In genomic region chr2:3494984-3495666, GRCh38 we compare ENCODE assay signal across 15 cellular contexts. TPM values are rescaled to one million over a fixed set of nuclear protein-coding genes. Genes with fewer than 3 reads are reported as not detected.
DNase-seq lines count a peak whose midpoint lies in the region; ATAC-seq and TF ChIP-seq lines count a peak whose summit lies in the region.
"Had no signal": no experiment of that assay in that cellular context is flagged by ENCODE, and none has a peak within 500 bp of the region (broad histone marks: within the 10 kb centered on the region; RNA-seq: fewer than 3 reads in every experiment).

No MANE protein-coding gene starts in this region.

- H3K4me3 ChIP-seq in ACC112 (ENCODE audit: low read depth, low read length) (no peak overlapping the region), AG04450 (ENCODE audit: low read depth, low read length) (no peak overlapping the region), upper lobe of left lung (no peak overlapping the region)
- H3K4me3 ChIP-seq: A549, BLaER1 had no signal

- CTCF ChIA-PET in AG04450 (lab: Charles Lee) = interaction anchor here (1.5 kb wide), 1 partner anchor 32 kb away, joined by 5 read pairs; no protein-coding TSS in a partner anchor

- H3K4me1 ChIP-seq in ACC112 (ENCODE audit: control insufficient read depth, insufficient read depth, low read length, unreplicated experiment) (peaks cover 19% of the 10 kb centered on the region), upper lobe of left lung (peaks cover 0 to 5% (median 2%) of the 10 kb centered on the region in 4 donors)
- H3K4me1 ChIP-seq: A549 had no signal

- H3K27ac ChIP-seq in ACC112 (ENCODE audit: low read depth, low read length) (peak overlapping the region; percentile 22; the same call in 1 of the 2 replicates), AG04450 (ENCODE audit: low read depth, low read length) (peak overlapping the region; percentile 21), upper lobe of left lung (no peak overlapping the region)
- H3K27ac ChIP-seq: A549, BLaER1 had no signal

- WGBS in upper lobe of left lung, 2 donors = 95 to 98% methylated on average over 12 to 13 of the region's 13 CpGs

- H3K27ac Mint-ChIP-seq in nephron progenitor cell = peak overlapping the region; percentile 54
- no peak overlapping the region for H3K27ac Mint-ChIP-seq in natural killer cell treated with Interleukin-12 subunit alpha and Interleukin-12 subunit beta and Interleukin-15 and Interleukin-18, amount 100 ng/mL, for 72 hours
- H3K27ac Mint-ChIP-seq: CD8-positive, alpha-beta memory T cell had no signal

- POLR2A ChIA-PET in AG04450 (lab: Yijun Ruan, JAX) = interaction anchor here (0.6 kb wide), 1 partner anchor 24 kb away, joined by 3 read pairs; the partner anchor contains the start of gene ADI1

- no peak for TF ChIP-seq CTCF in AG04450 (IDR thresholded peaks at IDR 0.05; ENCODE audit: low read depth, low read length)
- TF ChIP-seq CTCF in nephron progenitor cell (IDR thresholded peaks at IDR 0.05) = no peak
- no peak for TF ChIP-seq CTCF in upper lobe of left lung (IDR thresholded peaks at IDR 0.05)

- H3K27me3 Mint-ChIP-seq in nephron progenitor cell (ENCODE audit: low read depth, poor library complexity) = peaks cover 4% of the 10 kb centered on the region
- no peaks in the 10 kb centered on the region for H3K27me3 Mint-ChIP-seq in natural killer cell treated with Interleukin-12 subunit alpha and Interleukin-12 subunit beta and Interleukin-15 and Interleukin-18, amount 100 ng/mL, for 72 hours
- H3K27me3 Mint-ChIP-seq: CD8-positive, alpha-beta memory T cell had no signal

- H3K4me3 Mint-ChIP-seq in nephron progenitor cell = no peak overlapping the region
- H3K4me3 Mint-ChIP-seq in natural killer cell treated with Interleukin-12 subunit alpha and Interleukin-12 subunit beta and Interleukin-15 and Interleukin-18, amount 100 ng/mL, for 72 hours = no peak overlapping the region
- H3K4me3 Mint-ChIP-seq: CD8-positive, alpha-beta memory T cell had no signal

- DNase-seq in AG04450 (ENCODE audit: low read depth, low spot score) = no peak
- peak; percentile 23 for DNase-seq in ecto neural progenitor cell (ENCODE audit: low spot score)
- no peak for DNase-seq in nephron progenitor cell
- no peak for DNase-seq in upper lobe of left lung
- DNase-seq in cerebellar nuclear complex (lab: John Stamatoyannopoulos, UW) = no peak
- no peak for DNase-seq in natural killer cell treated with Interleukin-12 subunit alpha and Interleukin-12 subunit beta and Interleukin-15 and Interleukin-18, amount 100 ng/mL, for 72 hours (ENCODE audit: low spot score)
- DNase-seq: AML-193; CD8-positive, alpha-beta memory T cell; DMS53; GF-D8 had no signal

- no peak for TF ChIP-seq POLR2A in upper lobe of left lung (IDR thresholded peaks at IDR 0.05)

- peaks cover 29% of the 10 kb centered on the region for H3K36me3 Mint-ChIP-seq in nephron progenitor cell (ENCODE audit: low read depth)
- H3K36me3 Mint-ChIP-seq in natural killer cell treated with Interleukin-12 subunit alpha and Interleukin-12 subunit beta and Interleukin-15 and Interleukin-18, amount 100 ng/mL, for 72 hours = no peaks in the 10 kb centered on the region

- no peaks in the 10 kb centered on the region for H3K9me3 Mint-ChIP-seq in nephron progenitor cell
- H3K9me3 Mint-ChIP-seq in natural killer cell treated with Interleukin-12 subunit alpha and Interleukin-12 subunit beta and Interleukin-15 and Interleukin-18, amount 100 ng/mL, for 72 hours = no peaks in the 10 kb centered on the region
- H3K9me3 Mint-ChIP-seq: CD8-positive, alpha-beta memory T cell had no signal

- H3K4me1 Mint-ChIP-seq in nephron progenitor cell = peaks cover 37% of the 10 kb centered on the region
- H3K4me1 Mint-ChIP-seq in natural killer cell treated with Interleukin-12 subunit alpha and Interleukin-12 subunit beta and Interleukin-15 and Interleukin-18, amount 100 ng/mL, for 72 hours (ENCODE audit: low read depth in 2 of 2) = peaks cover 13 to 15% of the 10 kb centered on the region in 2 donors
- H3K4me1 Mint-ChIP-seq: CD8-positive, alpha-beta memory T cell had no signal

- H3K79me2 ChIP-seq in ACC112 (ENCODE audit: control insufficient read depth, insufficient read depth, low read length, unreplicated experiment) = no peaks in the 10 kb centered on the region

- ATAC-seq in upper lobe of left lung (ENCODE audit: low FRiP score in 2 of 2) (no peak), HG03196 (IDR thresholded peaks at IDR 0.05; ENCODE audit: unreplicated experiment) (no peak)
- ATAC-seq in natural killer cell treated with Interleukin-12 subunit alpha and Interleukin-12 subunit beta and Interleukin-15 and Interleukin-18, amount 100 ng/mL, for 72 hours = no peak
- ATAC-seq: A549, HCT116 had no signal

- peaks cover 18% of the 10 kb centered on the region for H3K36me3 ChIP-seq in ACC112 (ENCODE audit: insufficient read depth, low read length)
- peaks cover 23 to 49% (median 36%) of the 10 kb centered on the region in 4 donors for H3K36me3 ChIP-seq in upper lobe of left lung

- no peak overlapping the region for H2AFZ ChIP-seq in ACC112 (ENCODE audit: low read length, unreplicated experiment)

- H3K27me3 ChIP-seq in ACC112 (ENCODE audit: insufficient read depth, low read length) (no peaks in the 10 kb centered on the region), AG04450 (ENCODE audit: control insufficient read depth, insufficient read depth, low read length) (no peaks in the 10 kb centered on the region), upper lobe of left lung (no peaks in the 10 kb centered on the region)
- H3K27me3 ChIP-seq: BLaER1 had no signal

- H3K9me3 ChIP-seq in AG04450 (ENCODE audit: control insufficient read depth, insufficient read depth, low read length) (peaks cover 3% of the 10 kb centered on the region; the same call in 1 of the 2 replicates), upper lobe of left lung (no peaks in the 10 kb centered on the region)
- H3K9me3 ChIP-seq: A549, BLaER1 had no signal

- TF ChIP-seq EP300 in upper lobe of left lung (IDR thresholded peaks at IDR 0.05) = no peak

RNA-seq across cellular contexts. Expression of gene ADI1, which starts 24.2 kb away (rescaled TPM):
- polyA plus RNA-seq in AG04450 (2011; rRNA removed) = 66.3 and 71.4 TPM in 2 replicates
- 27.2 and 28.8 TPM in 2 replicates for polyA minus RNA-seq in AG04450 (2011; rRNA and poly(A)+ RNA removed)
- 10 to 100 TPM; 40.9 to 87.3 (median 77.3) TPM for total RNA-seq in upper lobe of left lung
- total RNA-seq in natural killer cell treated with Interleukin-12 subunit alpha and Interleukin-12 subunit beta and Interleukin-15 and Interleukin-18, amount 100 ng/mL, for 72 hours = 10 to 100 TPM; 23.6 to 24.7 TPM

Comparison
In these comparisons a context has a peak if more than half of its experiments do, and no peak if none do; other contexts are left out.
1. H3K27ac ChIP-seq: peak in ACC112 (single experiment) and AG04450 (single experiment); none in upper lobe of left lung (0 of 4).